ENCODE assay signal across 8 cellular contexts in genomic region chr18:10851824-10852225, GRCh38.
DNase-seq lines count a peak whose midpoint lies in the region; ATAC-seq and TF ChIP-seq lines count a peak whose summit lies in the region.

No MANE protein-coding gene starts in this region.

- H3K4me2 ChIP-seq in KMS-11 = peak overlapping the region; percentile 31; the same call in 1 of the 2 replicates

- no peak for TF ChIP-seq POLR2A in ovary (IDR thresholded peaks at IDR 0.05)

- TF ChIP-seq CTCF in KMS-11 (conservative IDR thresholded peaks at IDR 0.05; ENCODE audit: low read depth, low read length) = peak; percentile 85
- peak; percentile 55 to 76 (median 65) for TF ChIP-seq CTCF in ovary (IDR thresholded peaks at IDR 0.05)

- H4K20me1 ChIP-seq in KMS-11 (ENCODE audit: insufficient read depth) = no peaks in the 10 kb centered on the region

- TF ChIP-seq EP300 in ovary (IDR thresholded peaks at IDR 0.05) = no peak

- WGBS in ovary, 3 donors = 0 to 2% (median 1%) methylated on average over 3 of the region's 3 CpGs

- H3K9me3 ChIP-seq in ovary = no peaks in the 10 kb centered on the region

- H3K4me1 ChIP-seq in KMS-11 (ENCODE audit: low read depth, poor library complexity, severe bottlenecking) (peaks cover 52% of the 10 kb centered on the region), ovary (ENCODE audit: insufficient read depth) (no peaks in the 10 kb centered on the region)

- H3K4me3 ChIP-seq in KMS-11 (IDR thresholded peaks at IDR 0.05; ENCODE audit: insufficient read depth, low read depth, low read length) (no peak overlapping the region), ovary (no peak overlapping the region)

- DNase-seq in G401 (ENCODE audit: low spot score) (peak; percentile 40), RPMI8226 (peak; percentile 71), fibroblast of gingiva (ENCODE audit: low read depth) (peak; percentile 47), ovary (no peak), GOT3 (lab: John Stamatoyannopoulos, UW) (no peak)
- DNase-seq in activated naive CD4-positive, alpha-beta T cell (lab: John Stamatoyannopoulos, UW) = no peak

- intact Hi-C loops in ovary (cut with DNase I) = loop anchor here in 2 of 4 donors (5.0 to 10.0 kb wide), 3 partner anchors 190 to 703 kb away; no protein-coding TSS in a partner anchor

- H3K36me3 ChIP-seq in KMS-11 (ENCODE audit: insufficient read depth) (no peaks in the 10 kb centered on the region), ovary (no peaks in the 10 kb centered on the region)

- in situ Hi-C loops in G401 (cut with HindIII; ENCODE audit: low sequenced_read_pairs) = no loop called here

- H3K79me2 ChIP-seq in KMS-11 (ENCODE audit: insufficient read depth, low read depth) = no peaks in the 10 kb centered on the region

- ATAC-seq in HG02870 (IDR thresholded peaks at IDR 0.05; ENCODE audit: unreplicated experiment) = no peak

- no peak overlapping the region for H2AFZ ChIP-seq in KMS-11 (ENCODE audit: low read depth)

- H3K9ac ChIP-seq in KMS-11 = no peak overlapping the region

- H3K27me3 ChIP-seq in KMS-11 (ENCODE audit: insufficient read depth, low read depth) (no peaks in the 10 kb centered on the region), ovary (no peaks in the 10 kb centered on the region)

- H3K27ac ChIP-seq in KMS-11 = no peak overlapping the region
- no peak overlapping the region for H3K27ac ChIP-seq in ovary

Comparison
In these comparisons a context has a peak if more than half of its experiments do, and no peak if none do; other contexts are left out.
1. DNase-seq: peak in G401 (single experiment), RPMI8226 (single experiment) and fibroblast of gingiva (single experiment); none in ovary (0 of 5), activated naive CD4-positive, alpha-beta T cell (0 of 4) and GOT3 (single experiment).